34 cellular contexts compared by ENCODE assay signal in genomic region chr1:17472814-17473213, GRCh38.
"Had no signal": no experiment of that assay in that cellular context is flagged by ENCODE, and none has a peak within 500 bp of the region (broad histone marks: within the 10 kb centered on the region; RNA-seq: fewer than 3 reads in every experiment).

No MANE protein-coding gene starts in this region.

- H3K9me3 Mint-ChIP-seq: activated CD4-positive, alpha-beta T cell treated with anti-CD3 and anti-CD28 coated beads, Interleukin-2, amount 10 ng/mL, durations not matched to agents 7 days and 5 days; activated naive CD4-positive, alpha-beta T cell treated with anti-CD3 and anti-CD28 coated beads for 36 hours; activated naive CD4-positive, alpha-beta T cell treated with anti-CD3 and anti-CD28 coated beads, Interleukin-2, amount 50 U/mL, for 72 hours; activated T-cell treated with anti-CD3 and anti-CD28 coated beads, Interleukin-2, amount 50 U/mL, for 24 hours; activated T-helper 2 cell treated with anti-CD3 and anti-CD28 coated beads, Interferon-gamma antibody, Interleukin-2, Interleukin-4, amounts not matched to agents 10 μg/mL and 5 μg/mL and 100 μg/mL, durations not matched to agents 14 hours and 24 hours and 36 hours; brain; T-helper 1 cell treated with Interleukin-12 subunit alpha and Interleukin-12 subunit beta and Interleukin-4 antibody, amounts not matched to agents 30 μg/mL and 1 μg/mL, for 36 hours; T-helper 2 cell treated with Interferon-gamma antibody and Interleukin-4, amounts not matched to agents 5 μg/mL and 100 μg/mL, for 36 hours had no signal

- H3K4me3 Mint-ChIP-seq: activated CD4-positive, alpha-beta T cell treated with anti-CD3 and anti-CD28 coated beads for 36 hours; activated CD4-positive, alpha-beta T cell treated with anti-CD3 and anti-CD28 coated beads, Interleukin-2, amount 10 ng/mL, durations not matched to agents 7 days and 5 days; activated CD8-positive, alpha-beta T cell treated with anti-CD3 and anti-CD28 coated beads, Interleukin-2, amount 10 ng/mL, durations not matched to agents 7 days and 5 days; activated naive CD4-positive, alpha-beta T cell treated with anti-CD3 and anti-CD28 coated beads for 36 hours; activated T-cell treated with anti-CD3 and anti-CD28 coated beads, Interleukin-2, amount 50 U/mL, for 24 hours; brain; T-helper 1 cell treated with Interleukin-12 subunit alpha and Interleukin-12 subunit beta and Interleukin-4 antibody, amounts not matched to agents 30 μg/mL and 1 μg/mL, for 36 hours; T-helper 2 cell treated with Interferon-gamma antibody and Interleukin-4, amounts not matched to agents 5 μg/mL and 100 μg/mL, for 36 hours had no signal

- H3K36me3 ChIP-seq: adrenal gland, MG63, Peyer's patch, SJSA1 had no signal

- H3K36me3 Mint-ChIP-seq: activated naive CD4-positive, alpha-beta T cell treated with anti-CD3 and anti-CD28 coated beads, Interleukin-2, amount 50 U/mL, for 72 hours; brain had no signal

- H3K4me3 ChIP-seq: adrenal gland, MG63, Peyer's patch, SJSA1 had no signal

- H3K27ac ChIP-seq: adrenal gland, Peyer's patch, SJSA1 had no signal

- ATAC-seq: activated CD4-positive, alpha-beta T cell treated with anti-CD3 and anti-CD28 coated beads for 36 hours; activated CD4-positive, CD25-positive, alpha-beta regulatory T cell treated with anti-CD3 and anti-CD28 coated beads, Interleukin-2, amount 50 U/mL, for 24 hours; activated CD8-positive, alpha-beta T cell treated with anti-CD3 and anti-CD28 coated beads, Interleukin-2, amount 10 ng/mL, durations not matched to agents 7 days and 5 days; activated naive CD4-positive, alpha-beta T cell treated with anti-CD3 and anti-CD28 coated beads, Interleukin-2, amount 50 U/mL, for 72 hours; PC-3 had no signal

- DNase-seq: activated CD4-positive, alpha-beta T cell treated with anti-CD3 and anti-CD28 coated beads for 36 hours; activated CD4-positive, alpha-beta T cell treated with anti-CD3 and anti-CD28 coated beads, Interleukin-2, amount 10 ng/mL, durations not matched to agents 7 days and 5 days; activated CD4-positive, alpha-beta T cell treated with anti-CD3 and anti-CD28 coated beads, Interleukin-2, amount 50 U/mL, for 48 hours; activated CD8-positive, alpha-beta T cell treated with anti-CD3 and anti-CD28 coated beads, Interleukin-2, amount 10 ng/mL, durations not matched to agents 7 days and 5 days; activated gamma-delta T cell; activated naive CD4-positive, alpha-beta T cell treated with anti-CD3 and anti-CD28 coated beads for 36 hours; activated T-cell treated with anti-CD3 and anti-CD28 coated beads, Interleukin-2, amount 50 U/mL, for 24 hours; adrenal gland; caudate nucleus; Kasumi-1; MG63; NCI-H1092 treated with DMSO at 0.1 percent for 48 hours; NCI-H1417; NCI-H146; NCI-H187; NCI-H2029 treated with DMSO at 0.1 percent for 48 hours; NCI-H226; NCI-H446 treated with DMSO at 0.1 percent for 48 hours; NCI-H524; Peyer's patch; RPMI8226; SHP77 treated with DMSO at 0.1 percent for 48 hours; SK-N-SH had no signal

- H3K27ac Mint-ChIP-seq: activated CD4-positive, alpha-beta T cell treated with anti-CD3 and anti-CD28 coated beads for 36 hours; activated CD4-positive, alpha-beta T cell treated with anti-CD3 and anti-CD28 coated beads, Interleukin-2, amount 10 ng/mL, durations not matched to agents 7 days and 5 days; activated CD8-positive, alpha-beta T cell treated with anti-CD3 and anti-CD28 coated beads, Interleukin-2, amount 10 ng/mL, durations not matched to agents 7 days and 5 days; activated naive CD4-positive, alpha-beta T cell treated with anti-CD3 and anti-CD28 coated beads for 36 hours; activated naive CD4-positive, alpha-beta T cell treated with anti-CD3 and anti-CD28 coated beads, Interleukin-2, amount 50 U/mL, for 72 hours; activated T-cell treated with anti-CD3 and anti-CD28 coated beads, Interleukin-2, amount 50 U/mL, for 24 hours; activated T-helper 2 cell treated with anti-CD3 and anti-CD28 coated beads, Interferon-gamma antibody, Interleukin-2, Interleukin-4, amounts not matched to agents 10 μg/mL and 5 μg/mL and 100 μg/mL, durations not matched to agents 14 hours and 24 hours and 36 hours; brain; T-helper 1 cell treated with Interleukin-12 subunit alpha and Interleukin-12 subunit beta and Interleukin-4 antibody, amounts not matched to agents 30 μg/mL and 1 μg/mL, for 36 hours; T-helper 2 cell treated with Interferon-gamma antibody and Interleukin-4, amounts not matched to agents 5 μg/mL and 100 μg/mL, for 36 hours had no signal

- H3K27me3 ChIP-seq: adrenal gland, MG63, Peyer's patch, SJSA1 had no signal

- H3K9me3 ChIP-seq: adrenal gland, MG63, Peyer's patch, SJSA1, SK-N-SH had no signal

- H3K9ac ChIP-seq: SK-N-SH had no signal

- H3K4me1 Mint-ChIP-seq: activated CD4-positive, alpha-beta T cell treated with anti-CD3 and anti-CD28 coated beads for 36 hours; activated CD4-positive, alpha-beta T cell treated with anti-CD3 and anti-CD28 coated beads, Interleukin-2, amount 10 ng/mL, durations not matched to agents 7 days and 5 days; brain had no signal

- H3K4me1 ChIP-seq: adrenal gland, Peyer's patch had no signal

- FAIRE-seq: astrocyte, bronchial epithelial cell, TTC549 had no signal

- H3K4me2 ChIP-seq: SK-N-SH had no signal
